Comparison of ENCODE assay signal across 1 cellular context in the genomic region with DNA sequence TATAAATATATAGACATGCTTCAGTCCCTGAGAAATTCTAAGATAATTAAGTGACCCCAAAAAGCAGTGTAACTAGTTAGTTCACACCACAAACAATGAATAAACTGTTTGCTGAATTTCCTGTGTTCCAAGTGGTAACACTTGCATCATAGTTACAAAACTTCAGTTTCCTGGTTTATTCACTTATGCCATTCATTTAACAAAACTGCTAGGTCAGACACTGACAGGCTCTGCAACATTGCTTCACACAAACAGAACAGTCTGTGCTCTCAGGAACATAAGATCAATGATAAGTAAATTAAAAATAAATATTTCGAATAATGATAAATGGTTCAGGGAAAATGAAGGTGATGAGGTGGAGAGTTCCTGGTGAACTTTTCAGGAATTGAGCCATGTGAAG.
TF ChIP-seq lines count a peak whose summit lies in the region.

No MANE protein-coding gene starts in this region.

TF ChIP-seq in GM12878, 131 proteins besides CTCF, POLR2A, EP300 and RAD21:
- TF ChIP-seq NFYA (IDR thresholded peaks at IDR 0.05; ENCODE audit: borderline replicate concordance, low read depth, low read length), result no peak
- no peak for TF ChIP-seq MAX (IDR thresholded peaks at IDR 0.05; ENCODE audit: low read depth, low read length)
- TF ChIP-seq, protein P1, sequence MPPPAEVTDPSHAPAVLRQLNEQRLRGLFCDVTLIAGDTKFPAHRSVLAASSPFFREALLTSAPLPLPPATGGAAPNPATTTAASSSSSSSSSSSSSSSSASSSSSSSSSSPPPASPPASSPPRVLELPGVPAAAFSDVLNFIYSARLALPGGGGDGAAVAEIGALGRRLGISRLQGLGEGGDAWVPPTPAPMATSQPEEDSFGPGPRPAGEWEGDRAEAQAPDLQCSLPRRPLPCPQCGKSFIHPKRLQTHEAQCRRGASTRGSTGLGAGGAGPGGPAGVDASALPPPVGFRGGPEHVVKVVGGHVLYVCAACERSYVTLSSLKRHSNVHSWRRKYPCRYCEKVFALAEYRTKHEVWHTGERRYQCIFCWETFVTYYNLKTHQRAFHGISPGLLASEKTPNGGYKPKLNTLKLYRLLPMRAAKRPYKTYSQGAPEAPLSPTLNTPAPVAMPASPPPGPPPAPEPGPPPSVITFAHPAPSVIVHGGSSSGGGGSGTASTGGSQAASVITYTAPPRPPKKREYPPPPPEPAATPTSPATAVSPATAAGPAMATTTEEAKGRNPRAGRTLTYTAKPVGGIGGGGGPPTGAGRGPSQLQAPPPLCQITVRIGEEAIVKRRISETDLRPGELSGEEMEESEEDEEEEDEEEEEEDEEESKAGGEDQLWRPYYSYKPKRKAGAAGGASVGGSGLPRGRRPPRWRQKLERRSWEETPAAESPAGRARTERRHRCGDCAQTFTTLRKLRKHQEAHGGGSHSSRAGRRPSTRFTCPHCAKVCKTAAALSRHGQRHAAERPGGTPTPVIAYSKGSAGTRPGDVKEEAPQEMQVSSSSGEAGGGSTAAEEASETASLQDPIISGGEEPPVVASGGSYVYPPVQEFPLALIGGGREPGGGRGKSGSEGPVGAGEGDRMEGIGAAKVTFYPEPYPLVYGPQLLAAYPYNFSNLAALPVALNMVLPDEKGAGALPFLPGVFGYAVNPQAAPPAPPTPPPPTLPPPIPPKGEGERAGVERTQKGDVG (CRISPR knock-in tag; IDR thresholded peaks at IDR 0.05), result no peak
- no peak for TF ChIP-seq TCF3 (IDR thresholded peaks at IDR 0.05; ENCODE audit: borderline replicate concordance, insufficient read depth, low read depth, low read length)
- no peak for TF ChIP-seq ZNF622 (IDR thresholded peaks at IDR 0.05)
- TF ChIP-seq, protein P2, sequence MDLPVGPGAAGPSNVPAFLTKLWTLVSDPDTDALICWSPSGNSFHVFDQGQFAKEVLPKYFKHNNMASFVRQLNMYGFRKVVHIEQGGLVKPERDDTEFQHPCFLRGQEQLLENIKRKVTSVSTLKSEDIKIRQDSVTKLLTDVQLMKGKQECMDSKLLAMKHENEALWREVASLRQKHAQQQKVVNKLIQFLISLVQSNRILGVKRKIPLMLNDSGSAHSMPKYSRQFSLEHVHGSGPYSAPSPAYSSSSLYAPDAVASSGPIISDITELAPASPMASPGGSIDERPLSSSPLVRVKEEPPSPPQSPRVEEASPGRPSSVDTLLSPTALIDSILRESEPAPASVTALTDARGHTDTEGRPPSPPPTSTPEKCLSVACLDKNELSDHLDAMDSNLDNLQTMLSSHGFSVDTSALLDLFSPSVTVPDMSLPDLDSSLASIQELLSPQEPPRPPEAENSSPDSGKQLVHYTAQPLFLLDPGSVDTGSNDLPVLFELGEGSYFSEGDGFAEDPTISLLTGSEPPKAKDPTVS (IDR thresholded peaks at IDR 0.05; ENCODE audit: low read depth, low read length), result no peak
- no peak for TF ChIP-seq MTA3 (IDR thresholded peaks at IDR 0.05; ENCODE audit: borderline replicate concordance, low read length)
- TF ChIP-seq FOXM1 (IDR thresholded peaks at IDR 0.05; ENCODE audit: low read depth, low read length), result no peak
- TF ChIP-seq, protein P3, sequence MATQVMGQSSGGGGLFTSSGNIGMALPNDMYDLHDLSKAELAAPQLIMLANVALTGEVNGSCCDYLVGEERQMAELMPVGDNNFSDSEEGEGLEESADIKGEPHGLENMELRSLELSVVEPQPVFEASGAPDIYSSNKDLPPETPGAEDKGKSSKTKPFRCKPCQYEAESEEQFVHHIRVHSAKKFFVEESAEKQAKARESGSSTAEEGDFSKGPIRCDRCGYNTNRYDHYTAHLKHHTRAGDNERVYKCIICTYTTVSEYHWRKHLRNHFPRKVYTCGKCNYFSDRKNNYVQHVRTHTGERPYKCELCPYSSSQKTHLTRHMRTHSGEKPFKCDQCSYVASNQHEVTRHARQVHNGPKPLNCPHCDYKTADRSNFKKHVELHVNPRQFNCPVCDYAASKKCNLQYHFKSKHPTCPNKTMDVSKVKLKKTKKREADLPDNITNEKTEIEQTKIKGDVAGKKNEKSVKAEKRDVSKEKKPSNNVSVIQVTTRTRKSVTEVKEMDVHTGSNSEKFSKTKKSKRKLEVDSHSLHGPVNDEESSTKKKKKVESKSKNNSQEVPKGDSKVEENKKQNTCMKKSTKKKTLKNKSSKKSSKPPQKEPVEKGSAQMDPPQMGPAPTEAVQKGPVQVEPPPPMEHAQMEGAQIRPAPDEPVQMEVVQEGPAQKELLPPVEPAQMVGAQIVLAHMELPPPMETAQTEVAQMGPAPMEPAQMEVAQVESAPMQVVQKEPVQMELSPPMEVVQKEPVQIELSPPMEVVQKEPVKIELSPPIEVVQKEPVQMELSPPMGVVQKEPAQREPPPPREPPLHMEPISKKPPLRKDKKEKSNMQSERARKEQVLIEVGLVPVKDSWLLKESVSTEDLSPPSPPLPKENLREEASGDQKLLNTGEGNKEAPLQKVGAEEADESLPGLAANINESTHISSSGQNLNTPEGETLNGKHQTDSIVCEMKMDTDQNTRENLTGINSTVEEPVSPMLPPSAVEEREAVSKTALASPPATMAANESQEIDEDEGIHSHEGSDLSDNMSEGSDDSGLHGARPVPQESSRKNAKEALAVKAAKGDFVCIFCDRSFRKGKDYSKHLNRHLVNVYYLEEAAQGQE (IDR thresholded peaks at IDR 0.05; ENCODE audit: low read depth, low read length), result no peak
- no peak for TF ChIP-seq KAT2A (conservative IDR thresholded peaks at IDR 0.05; ENCODE audit: control insufficient read depth, low read depth, low read length)
- no peak for TF ChIP-seq ESRRA (IDR thresholded peaks at IDR 0.05; ENCODE audit: low read length)
- no peak for TF ChIP-seq BHLHE40 (IDR thresholded peaks at IDR 0.05; ENCODE audit: borderline replicate concordance in 1 of 2, low read depth in 2 of 2, low read length in 1 of 2)
- TF ChIP-seq SUZ12 (IDR thresholded peaks at IDR 0.05; ENCODE audit: unreplicated experiment), result no peak
- no peak for TF ChIP-seq BCL11A (IDR thresholded peaks at IDR 0.05; ENCODE audit: low read depth, low read length)
- TF ChIP-seq, protein P4, sequence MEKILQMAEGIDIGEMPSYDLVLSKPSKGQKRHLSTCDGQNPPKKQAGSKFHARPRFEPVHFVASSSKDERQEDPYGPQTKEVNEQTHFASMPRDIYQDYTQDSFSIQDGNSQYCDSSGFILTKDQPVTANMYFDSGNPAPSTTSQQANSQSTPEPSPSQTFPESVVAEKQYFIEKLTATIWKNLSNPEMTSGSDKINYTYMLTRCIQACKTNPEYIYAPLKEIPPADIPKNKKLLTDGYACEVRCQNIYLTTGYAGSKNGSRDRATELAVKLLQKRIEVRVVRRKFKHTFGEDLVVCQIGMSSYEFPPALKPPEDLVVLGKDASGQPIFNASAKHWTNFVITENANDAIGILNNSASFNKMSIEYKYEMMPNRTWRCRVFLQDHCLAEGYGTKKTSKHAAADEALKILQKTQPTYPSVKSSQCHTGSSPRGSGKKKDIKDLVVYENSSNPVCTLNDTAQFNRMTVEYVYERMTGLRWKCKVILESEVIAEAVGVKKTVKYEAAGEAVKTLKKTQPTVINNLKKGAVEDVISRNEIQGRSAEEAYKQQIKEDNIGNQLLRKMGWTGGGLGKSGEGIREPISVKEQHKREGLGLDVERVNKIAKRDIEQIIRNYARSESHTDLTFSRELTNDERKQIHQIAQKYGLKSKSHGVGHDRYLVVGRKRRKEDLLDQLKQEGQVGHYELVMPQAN (conservative IDR thresholded peaks at IDR 0.05), result no peak
- no peak for TF ChIP-seq RFX5 (IDR thresholded peaks at IDR 0.05; ENCODE audit: low read depth, low read length)
